In genomic region chr2:11680181-11680900, GRCh38 we compare ENCODE assay signal across 15 cellular contexts. TPM values are rescaled to one million over a fixed set of nuclear protein-coding genes. Genes with fewer than 3 reads are reported as not detected.
DNase-seq lines count a peak whose midpoint lies in the region; ATAC-seq and TF ChIP-seq lines count a peak whose summit lies in the region.
"Had no signal": no experiment of that assay in that cellular context is flagged by ENCODE, and none has a peak within 500 bp of the region (broad histone marks: within the 10 kb centered on the region; RNA-seq: fewer than 3 reads in every experiment).

No MANE protein-coding gene starts in this region.

- no peak overlapping the region for H3K4me2 ChIP-seq in PC-3 (ENCODE audit: low read length)

- H3K4me3 ChIP-seq in body of pancreas, result no peak overlapping the region
- H3K4me3 ChIP-seq in spleen, result no peak overlapping the region
- H3K4me3 ChIP-seq in PC-3 (ENCODE audit: low read length), result no peak overlapping the region

- no peaks in the 10 kb centered on the region for H3F3A ChIP-seq in PC-3 (ENCODE audit: low read length, unreplicated experiment)

- no peaks in the 10 kb centered on the region for H3K79me2 ChIP-seq in PC-3 (ENCODE audit: low read length)

- CTCF ChIA-PET in PC-3 (lab: Charles Lee), result interaction anchor here (0.6 kb wide), 1 partner anchor 96 kb away, joined by 3 read pairs; no protein-coding TSS in a partner anchor

- H3K27ac ChIP-seq in body of pancreas (peak overlapping the region; percentile 54 to 73 (median 63)), spleen (no peak overlapping the region), PC-3 (ENCODE audit: low read length) (no peak overlapping the region)
- H3K27ac ChIP-seq: 22Rv1 had no signal

- ATAC-seq in body of pancreas, result peak; percentile 71
- peak; percentile 18 for ATAC-seq in left lobe of liver
- no peak for ATAC-seq in PC-3
- ATAC-seq in HG03025 (IDR thresholded peaks at IDR 0.05; ENCODE audit: low FRiP score, unreplicated experiment), result no peak
- ATAC-seq: right cardiac atrium had no signal

- H2AFZ ChIP-seq in PC-3 (ENCODE audit: low read length), result no peak overlapping the region

- in situ Hi-C loops in KBM-7 (cut with MboI; ENCODE audit: low pct_unique_long_range_greater_than_20kb, low sequenced_read_pairs), result loop anchor here (25.0 kb wide), 1 partner anchor 107 kb away; no protein-coding TSS in a partner anchor

- 42 to 43% methylated on average over 16 of the region's 16 CpGs for WGBS in body of pancreas, 2 donors
- 83 to 90% (median 84%) methylated on average over 16 of the region's 16 CpGs for WGBS in spleen, 5 donors

- TF ChIP-seq POLR2A in body of pancreas (IDR thresholded peaks at IDR 0.05), result no peak
- TF ChIP-seq POLR2A in spleen (IDR thresholded peaks at IDR 0.05), result no peak

- peak; percentile 29 for DNase-seq in DMS79 treated with DMSO at 0.1 percent for 48 hours (lab: John Stamatoyannopoulos, UW)
- DNase-seq in DMS79 (lab: John Stamatoyannopoulos, UW), result no peak
- peak; percentile 44 to 80 (median 74) for DNase-seq in body of pancreas
- no peak for DNase-seq in left lobe of liver (ENCODE audit: low spot score)
- DNase-seq in spleen, result peak; percentile 64
- DNase-seq in PC-3, result no peak
- no peak for DNase-seq in KBM-7
- DNase-seq: activated T-cell treated with anti-CD3 and anti-CD28 coated beads for 4 hours; CD4-positive, alpha-beta T cell; H7; immature natural killer cell; NCI-H2171 treated with DMSO at 0.1 percent for 48 hours; right cardiac atrium had no signal

- TF ChIP-seq CTCF in body of pancreas (IDR thresholded peaks at IDR 0.05), result no peak
- no peak for TF ChIP-seq CTCF in spleen (IDR thresholded peaks at IDR 0.05 in 8 of 11, conservative IDR thresholded peaks at IDR 0.05 in 3 of 11)
- no peak for TF ChIP-seq CTCF in PC-3 (conservative IDR thresholded peaks at IDR 0.05; ENCODE audit: low read depth, low read length)

- H3K36me3 ChIP-seq in body of pancreas (replicated peaks in 1 of 2; ENCODE audit: insufficient read depth in 1 of 2, low read depth in 2 of 2), result no peaks in the 10 kb centered on the region
- H3K36me3 ChIP-seq in spleen, result no peaks in the 10 kb centered on the region
- no peaks in the 10 kb centered on the region for H3K36me3 ChIP-seq in PC-3 (ENCODE audit: low read depth, low read length)

- intact Hi-C loops in body of pancreas (cut with DNase I) (no loop called here), spleen (cut with DNase I; ENCODE audit: low total_unique reads) (no loop called here), PC-3 (cut with micrococcal nuclease) (no loop called here)

- no peaks in the 10 kb centered on the region for H4K20me1 ChIP-seq in PC-3 (ENCODE audit: low read length)

- no peak overlapping the region for H3K9ac ChIP-seq in PC-3 (ENCODE audit: low read length)

- H3K9me2 ChIP-seq in PC-3 (replicated peaks; ENCODE audit: low read length), result no peaks in the 10 kb centered on the region

- POLR2A ChIA-PET in PC-3 (lab: Charles Lee; ENCODE audit: unreplicated experiment), result no interaction called here

- BruUV-seq in PC-3 (replicated peaks; lab: Mats Ljungman, UMichigan), result no TSS peak

- H3K4me1 ChIP-seq in body of pancreas, result peaks cover 31% of the 10 kb centered on the region
- no peaks in the 10 kb centered on the region for H3K4me1 ChIP-seq in spleen
- H3K4me1 ChIP-seq in PC-3 (ENCODE audit: insufficient read depth, low read length), result peaks cover 11% of the 10 kb centered on the region

- H3K27me3 ChIP-seq in body of pancreas (no peaks in the 10 kb centered on the region), spleen (replicated peaks in 1 of 7) (peaks cover 0 to 52% (median 22%) of the 10 kb centered on the region in 7 donors), PC-3 (ENCODE audit: low read length) (no peaks in the 10 kb centered on the region)

- H3K9me3 ChIP-seq in body of pancreas (no peaks in the 10 kb centered on the region), spleen (peaks cover 0 to 5% (median 0%) of the 10 kb centered on the region in 8 donors), PC-3 (ENCODE audit: low read length) (no peaks in the 10 kb centered on the region)

RNA-seq across cellular contexts. Expression of gene NTSR2, which starts 10.3 kb away (rescaled TPM):
- not detected for total RNA-seq in body of pancreas
- not detected for total RNA-seq in left lobe of liver
- not detected for total RNA-seq in spleen
- not detected for polyA plus RNA-seq in spleen
- not detected in 2 replicates for total RNA-seq in PC-3 (2014; rRNA removed)
- total RNA-seq: CD4-positive, alpha-beta T cell; H7 had no signal
- polyA plus RNA-seq: immature natural killer cell had no signal

Comparison
In these comparisons a context has a peak if more than half of its experiments do, and no peak if none do; other contexts are left out.
1. DNase-seq: peak in DMS79 treated with DMSO at 0.1 percent for 48 hours (single experiment), body of pancreas (4 of 4) and spleen (single experiment); none in DMS79 (single experiment), left lobe of liver (single experiment), PC-3 (single experiment) and KBM-7 (single experiment).
2. ATAC-seq: peak in body of pancreas (single experiment) and left lobe of liver (single experiment); none in PC-3 (single experiment) and HG03025 (single experiment).
3. H3K27ac ChIP-seq: peak in body of pancreas (4 of 4); none in spleen (0 of 8) and PC-3 (single experiment).